Comparison of ENCODE assay signal across 8 cellular contexts in the genomic region with DNA sequence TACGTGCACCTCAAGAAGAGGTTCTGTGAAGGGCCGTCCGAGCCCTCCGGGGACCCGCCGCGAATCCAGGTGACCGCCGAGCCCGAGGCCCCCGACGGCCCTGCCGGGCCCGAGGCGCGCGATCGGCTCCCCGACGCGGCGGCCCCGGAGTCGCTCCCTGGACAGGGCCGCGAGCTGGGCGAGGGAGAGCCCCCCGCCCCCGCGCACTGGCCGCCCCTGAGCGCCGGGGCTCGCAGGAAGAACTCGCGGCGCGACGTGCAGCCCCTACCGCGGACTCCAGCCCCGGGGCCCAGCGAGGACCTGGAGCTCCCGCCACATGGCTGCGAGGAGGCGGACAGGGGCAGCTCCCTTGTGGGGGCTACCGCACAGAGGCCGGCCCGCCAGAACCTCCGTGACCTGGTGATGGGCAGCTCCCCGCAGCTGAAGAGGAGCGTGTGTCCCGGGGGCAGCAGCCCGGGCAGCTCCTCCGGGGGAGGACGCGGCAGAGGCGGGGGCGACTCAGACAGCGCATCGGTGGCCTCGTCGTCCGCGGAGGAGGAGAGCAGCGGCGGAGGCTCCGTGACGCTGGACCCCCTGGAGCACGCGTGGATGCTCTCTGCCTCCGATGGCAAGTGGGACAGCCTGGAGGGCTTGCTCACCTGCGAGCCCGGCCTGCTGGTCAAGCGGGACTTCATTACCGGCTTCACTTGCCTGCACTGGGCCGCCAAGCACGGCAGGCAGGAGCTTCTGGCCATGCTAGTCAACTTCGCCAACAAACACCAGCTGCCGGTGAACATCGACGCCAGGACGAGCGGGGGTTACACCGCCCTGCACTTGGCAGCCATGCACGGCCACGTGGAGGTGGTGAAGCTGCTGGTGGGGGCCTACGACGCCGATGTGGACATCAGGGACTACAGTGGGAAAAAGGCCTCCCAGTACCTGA. TPM values are rescaled to one million over a fixed set of nuclear protein-coding genes. Genes with fewer than 3 reads are reported as not detected.
A peak's percentile ranks its signal among the peaks of the same experiment; 100 is the strongest.
DNase-seq lines count a peak whose midpoint lies in the region; ATAC-seq and TF ChIP-seq lines count a peak whose summit lies in the region.
"Had no signal": no experiment of that assay in that cellular context is flagged by ENCODE, and none has a peak within 500 bp of the region (broad histone marks: within the 10 kb centered on the region; RNA-seq: fewer than 3 reads in every experiment).

No MANE protein-coding gene starts in this region.

- intact Hi-C loops in psoas muscle (cut with DNase I) = loop anchor here in 1 of 2 donors (5.0 kb wide), 2 partner anchors 53 to 122 kb away; no protein-coding TSS in a partner anchor

- peaks cover 2% of the 10 kb centered on the region for H3K36me3 Mint-ChIP-seq in activated naive CD4-positive, alpha-beta T cell treated with anti-CD3 and anti-CD28 coated beads, Interleukin-2, amount 10 ng/mL, durations not matched to agents 7 days and 5 days

- H3K27ac Mint-ChIP-seq in activated naive CD4-positive, alpha-beta T cell treated with anti-CD3 and anti-CD28 coated beads, Interleukin-2, amount 10 ng/mL, durations not matched to agents 7 days and 5 days = no peak overlapping the region

- no peak for DNase-seq in GM12865 (ENCODE audit: low read depth)
- DNase-seq in RWPE2 (ENCODE audit: low spot score) = peak; percentile 64
- peak; percentile 2 for DNase-seq in germinal center (ENCODE audit: low spot score)
- DNase-seq in psoas muscle = peak; percentile 32 to 54
- no peak for DNase-seq in foreskin melanocyte
- no peak for DNase-seq in activated naive CD4-positive, alpha-beta T cell treated with anti-CD3 and anti-CD28 coated beads, Interleukin-2, amount 10 ng/mL, durations not matched to agents 7 days and 5 days

- ATAC-seq in RWPE2 (ENCODE audit: low read depth) (no peak), psoas muscle (no peak), HG02678 (IDR thresholded peaks at IDR 0.05; ENCODE audit: unreplicated experiment) (no peak)

- H3K27ac ChIP-seq in RWPE2 (ENCODE audit: poor library complexity, severe bottlenecking) (peak overlapping the region; percentile 91), psoas muscle (peak overlapping the region; percentile 97)

- H3K9me3 ChIP-seq in RWPE2 (ENCODE audit: severe bottlenecking) (no peaks in the 10 kb centered on the region), psoas muscle (no peaks in the 10 kb centered on the region)

- peaks cover 69% of the 10 kb centered on the region for H3K27me3 Mint-ChIP-seq in activated naive CD4-positive, alpha-beta T cell treated with anti-CD3 and anti-CD28 coated beads, Interleukin-2, amount 10 ng/mL, durations not matched to agents 7 days and 5 days

- no peak for TF ChIP-seq CTCF in GM12865 (IDR thresholded peaks at IDR 0.05; ENCODE audit: insufficient read depth, low read depth, low read length, missing control alignments)
- no peak for TF ChIP-seq CTCF in RWPE2 (IDR thresholded peaks at IDR 0.05; ENCODE audit: poor library complexity, severe bottlenecking)
- no peak for TF ChIP-seq CTCF in psoas muscle (IDR thresholded peaks at IDR 0.05)

- WGBS in psoas muscle, 3 donors = 13 to 14% (median 13%) methylated on average over 73 to 90 of the region's 90 CpGs

- no peaks in the 10 kb centered on the region for H3K9me3 Mint-ChIP-seq in activated naive CD4-positive, alpha-beta T cell treated with anti-CD3 and anti-CD28 coated beads, Interleukin-2, amount 10 ng/mL, durations not matched to agents 7 days and 5 days
- H3K9me3 Mint-ChIP-seq: T-helper 1 cell treated with Interleukin-12 subunit alpha and Interleukin-12 subunit beta and Interleukin-4 antibody, amounts not matched to agents 30 μg/mL and 1 μg/mL, for 36 hours had no signal

- peaks cover 9% of the 10 kb centered on the region for H3K4me1 Mint-ChIP-seq in activated naive CD4-positive, alpha-beta T cell treated with anti-CD3 and anti-CD28 coated beads, Interleukin-2, amount 10 ng/mL, durations not matched to agents 7 days and 5 days

- H3K27me3 ChIP-seq in RWPE2 (ENCODE audit: insufficient read depth, poor library complexity, severe bottlenecking) = no peaks in the 10 kb centered on the region
- H3K27me3 ChIP-seq in psoas muscle (ENCODE audit: insufficient read depth in 3 of 3, low read length in 2 of 3) = no peaks in the 10 kb centered on the region

- peaks cover 14% of the 10 kb centered on the region for H3K4me1 ChIP-seq in RWPE2 (ENCODE audit: insufficient read depth, poor library complexity, severe bottlenecking)
- H3K4me1 ChIP-seq in psoas muscle = peaks cover 21% of the 10 kb centered on the region

- H3K4me3 ChIP-seq in GM12865 (ENCODE audit: low read depth, low read length) (peak overlapping the region; percentile 50), RWPE2 (ENCODE audit: severe bottlenecking) (peak overlapping the region; percentile 76), psoas muscle (peak overlapping the region; percentile 77)

- H3K36me3 ChIP-seq in RWPE2 (ENCODE audit: low read depth) (peaks cover 19% of the 10 kb centered on the region), psoas muscle (ENCODE audit: insufficient read depth in 1 of 2, low read depth in 1 of 2) (no peaks in the 10 kb centered on the region)

- CTCF ChIA-PET in activated naive CD4-positive, alpha-beta T cell treated with anti-CD3 and anti-CD28 coated beads, Interleukin-2, amount 10 ng/mL, durations not matched to agents 7 days and 5 days (lab: Charles Lee) = no interaction called here

- no peak overlapping the region for H3K4me3 Mint-ChIP-seq in activated naive CD4-positive, alpha-beta T cell treated with anti-CD3 and anti-CD28 coated beads, Interleukin-2, amount 10 ng/mL, durations not matched to agents 7 days and 5 days

RNA-seq across cellular contexts. Expression of gene SOWAHC, which starts 0.8 kb away (rescaled TPM):
- total RNA-seq in psoas muscle = 1 to 10 TPM in 2 of 4 donors, under 1 TPM in 2; 0.75 to 1.1 (median 0.93) TPM
- polyA plus RNA-seq in psoas muscle = 1 to 10 TPM in 1 of 3 donors, under 1 TPM in 2; 0.56 to 3.4 (median 0.99) TPM

RNA-seq across cellular contexts. Expression of gene SEPTIN10, which starts 1.2 kb away (rescaled TPM):
- total RNA-seq in psoas muscle = 10 to 100 TPM; 26.6 to 39.8 (median 35.4) TPM
- polyA plus RNA-seq in psoas muscle = 10 to 100 TPM; 20.6 to 32.6 (median 26.3) TPM

Comparison
In these comparisons a context has a peak if more than half of its experiments do, and no peak if none do; other contexts are left out.
1. DNase-seq: peak in RWPE2 (single experiment), germinal center (single experiment) and psoas muscle (2 of 2); none in GM12865 (single experiment), foreskin melanocyte (single experiment) and activated naive CD4-positive, alpha-beta T cell treated with anti-CD3 and anti-CD28 coated beads, Interleukin-2, amount 10 ng/mL, durations not matched to agents 7 days and 5 days (single experiment).
2. Peak in every context shown above with its lines, with median percentiles within 50 percentile points of each other: H3K4me3 ChIP-seq.